ENCODE assay signal across 10 cellular contexts in the genomic region with DNA sequence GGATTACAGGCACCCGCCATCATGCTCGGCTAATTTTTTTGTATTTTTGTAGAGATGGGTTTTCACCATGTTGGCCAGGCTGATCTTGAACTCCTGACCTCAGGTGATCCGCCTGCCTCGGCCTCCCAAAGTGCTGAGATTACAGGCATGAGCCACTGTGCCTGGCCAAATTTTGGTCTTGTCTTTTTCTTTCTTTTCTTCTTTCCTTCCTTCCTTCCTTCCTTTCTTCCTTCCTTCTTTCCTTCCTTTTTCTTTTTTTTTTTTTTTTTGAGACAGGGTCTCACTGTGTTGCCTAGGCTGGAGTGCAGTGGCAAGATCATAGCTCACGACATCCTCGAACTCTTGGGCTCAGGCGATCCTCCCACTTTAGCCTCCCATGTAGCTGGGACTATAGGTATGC. TPM values are rescaled to one million over a fixed set of nuclear protein-coding genes. Genes with fewer than 3 reads are reported as not detected.
"Had no signal": no experiment of that assay in that cellular context is flagged by ENCODE, and none has a peak within 500 bp of the region (broad histone marks: within the 10 kb centered on the region; RNA-seq: fewer than 3 reads in every experiment).

No MANE protein-coding gene starts in this region.

RNA-seq across cellular contexts. Expression of gene DOC2A, which starts 4.6 kb away (rescaled TPM):
- total RNA-seq: RPMI7951, SJCRH30, SJSA1 had no signal

RNA-seq across cellular contexts. Expression of gene C16orf92, which starts 7.5 kb away (rescaled TPM):
- total RNA-seq: OCI-LY7, PC-3, PC-9, Peyer's patch, Right ventricle myocardium inferior, Right ventricle myocardium superior, RPMI7951, SJCRH30, SJSA1, SK-MEL-5 had no signal

RNA-seq across cellular contexts. Expression of gene TLCD3B, which starts 15.6 kb away (rescaled TPM):
- total RNA-seq: Peyer's patch, Right ventricle myocardium inferior, Right ventricle myocardium superior, SK-MEL-5 had no signal
